In the genomic region with DNA sequence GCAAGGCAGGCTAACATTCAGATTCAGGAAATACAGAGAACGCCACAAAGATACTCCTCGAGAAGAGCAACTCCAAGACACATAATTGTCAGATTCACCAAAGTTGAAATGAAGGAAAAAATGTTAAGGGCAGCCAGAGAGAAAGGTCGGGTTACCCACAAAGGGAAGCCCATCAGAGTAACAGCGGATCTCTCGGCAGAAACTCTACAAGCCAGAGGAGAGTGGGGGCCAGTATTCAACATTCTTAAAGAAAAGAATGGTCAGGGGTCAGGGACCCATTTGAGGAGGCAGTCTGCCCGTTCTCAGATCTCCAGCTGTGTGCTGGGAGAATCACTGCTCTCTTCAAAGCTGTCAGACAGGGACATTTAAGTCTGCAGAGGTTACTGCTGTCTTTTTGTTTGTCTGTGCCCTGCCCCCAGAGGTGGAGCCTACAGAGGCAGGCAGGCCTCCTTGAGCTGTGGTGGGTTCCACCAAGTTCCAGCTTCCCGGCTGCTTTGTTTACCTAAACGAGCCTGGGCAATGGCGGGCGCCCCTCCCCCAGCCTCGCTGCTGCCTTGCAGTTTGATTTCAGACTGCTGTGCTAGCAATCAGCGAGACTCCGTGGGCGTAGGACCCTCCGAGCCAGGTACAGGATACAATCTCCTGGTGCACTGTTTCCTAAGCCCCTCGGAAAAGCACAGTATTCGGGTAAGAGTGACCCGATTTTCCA, we compare ENCODE assay signal across 7 cellular contexts.
DNase-seq lines count a peak whose midpoint lies in the region; FAIRE-seq and TF ChIP-seq lines count a peak whose summit lies in the region.
"Not testable (repeated sequence)": the region's sequence is repeated elsewhere in the genome, so short reads cannot be mapped to it uniquely, and the experiment has no call there.

No MANE protein-coding gene starts in this region.

- H3K27ac ChIP-seq in KMS-11, result peak overlapping the region; percentile 22; the same call in 1 of the 2 replicates
- not testable (repeated sequence) for H3K27ac ChIP-seq in SJSA1; H1 (ENCODE audit: low read depth, low read length); neural progenitor cell

- not testable (repeated sequence) for H3K23ac ChIP-seq in H1 (ENCODE audit: insufficient read length)

- peak; percentile 29 for DNase-seq in DMS53 (lab: John Stamatoyannopoulos, UW)
- DNase-seq in NCI-H526 (lab: John Stamatoyannopoulos, UW), result peak; percentile 51 to 54
- DNase-seq in SJSA1 (ENCODE audit: low read depth in 1 of 2, low spot score in 2 of 2), result not testable (repeated sequence)
- peak in 1 of 2 experiments; percentile 70 for DNase-seq in H1 (ENCODE audit: low read depth in 1 of 2, low spot score in 2 of 2)
- peak; percentile 51 for DNase-seq in neural progenitor cell (ENCODE audit: low spot score)

- H3K56ac ChIP-seq in H1 (replicated peaks; ENCODE audit: insufficient read length, low read depth, low read length), result not testable (repeated sequence)

- POLR2A ChIA-PET in H1 (lab: Charles Lee; ENCODE audit: partially characterized antibody), result interaction anchor here (0.6 to 0.7 kb wide), 2 partner anchors 16 to 127 kb away, joined by 3 read pairs; no protein-coding TSS in a partner anchor

- not testable (repeated sequence) for H3K36me3 ChIP-seq in KMS-11 (ENCODE audit: insufficient read depth); SJSA1; H1 (ENCODE audit: control insufficient read depth in 2 of 4, insufficient read depth in 4 of 4, low read length in 3 of 4); neural progenitor cell

- H3K4ac ChIP-seq in H1 (replicated peaks; ENCODE audit: insufficient read length, low read depth, low read length), result not testable (repeated sequence)

- H4K20me1 ChIP-seq in KMS-11 (ENCODE audit: insufficient read depth); H1 (replicated peaks in 1 of 2; ENCODE audit: control insufficient read depth in 1 of 2, insufficient read depth in 2 of 2, low read length in 2 of 2); neural progenitor cell (ENCODE audit: low read depth): not testable (repeated sequence)

- peak overlapping the region; percentile 45; the same call in 1 of the 2 replicates for H4K8ac ChIP-seq in H1 (ENCODE audit: extremely low read depth, insufficient read depth, low read length)

- 63% methylated on average over 12 of the region's 18 CpGs; no CpG with 5 or more reads in 1 of the 2 experiments for WGBS in H1 (ENCODE audit: extremely low coverage in 1 of 2, insufficient coverage in 1 of 2, insufficient read length in 1 of 2, insufficient replicate concordance in 2 of 2, low coverage in 1 of 2, low lambda C conversion rate in 2 of 2, missing lambda C conversion rate in 1 of 2), 2 experiments

- H3K79me2 ChIP-seq in KMS-11 (ENCODE audit: insufficient read depth, low read depth); H1 (ENCODE audit: control insufficient read depth in 1 of 2, insufficient read depth in 2 of 2, low read length in 2 of 2): not testable (repeated sequence)
- peaks cover 14% of the 10 kb centered on the region for H3K79me2 ChIP-seq in neural progenitor cell (ENCODE audit: low read depth)

- H3K4me1 ChIP-seq in KMS-11 (ENCODE audit: low read depth, poor library complexity, severe bottlenecking); SJSA1 (replicated peaks); H1 (replicated peaks in 1 of 4; ENCODE audit: control insufficient read depth in 3 of 4, insufficient read depth in 4 of 4, low read length in 3 of 4); neural progenitor cell: not testable (repeated sequence)

- H3K4me1 Mint-ChIP-seq in neural progenitor cell, result not testable (repeated sequence)

- not testable (repeated sequence) for H2AK5ac ChIP-seq in H1 (ENCODE audit: low read depth, low read length)

- CTCF ChIA-PET in H1 (lab: Charles Lee; ENCODE audit: partially characterized antibody), result interaction anchor here (0.8 to 1.1 kb wide), 2 partner anchors 17 to 210 kb away, joined by 3 to 4 read pairs; no protein-coding TSS in a partner anchor

- TF ChIP-seq POLR2A in H1 (IDR thresholded peaks at IDR 0.05; ENCODE audit: control extremely low read depth in 1 of 2, low read depth in 2 of 2, low read length in 2 of 2), result not testable (repeated sequence)

- not testable (repeated sequence) for H3K4me2 ChIP-seq in KMS-11
- H3K4me2 ChIP-seq in H1 (ENCODE audit: insufficient read depth in 1 of 2, low read depth in 2 of 2, low read length in 2 of 2) (peak overlapping the region; percentile 31 to 59), neural progenitor cell (peak overlapping the region; percentile 77)

- peak overlapping the region; percentile 87 for H3K4me3 Mint-ChIP-seq in neural progenitor cell

- H2BK15ac ChIP-seq in H1 (ENCODE audit: low read length), result not testable (repeated sequence)

- not testable (repeated sequence) for TF ChIP-seq CTCF in KMS-11 (conservative IDR thresholded peaks at IDR 0.05; ENCODE audit: low read depth, low read length); H1 (IDR thresholded peaks at IDR 0.05; ENCODE audit: control extremely low read depth in 1 of 3, insufficient read depth in 1 of 3, low read depth in 1 of 3, low read length in 3 of 3); neural progenitor cell (IDR thresholded peaks at IDR 0.05)

- not testable (repeated sequence) for H3K18ac ChIP-seq in H1 (ENCODE audit: extremely low read depth, low read length)

- not testable (repeated sequence) for H4K91ac ChIP-seq in H1 (replicated peaks; ENCODE audit: insufficient read length, low read length)

- not testable (repeated sequence) for H2BK20ac ChIP-seq in H1 (ENCODE audit: low read length)

- H3K14ac ChIP-seq in H1 (ENCODE audit: insufficient read length), result not testable (repeated sequence)

- not testable (repeated sequence) for H2BK12ac ChIP-seq in H1 (ENCODE audit: low read depth, low read length)

- not testable (repeated sequence) for FAIRE-seq in H1 (lab: Jason Lieb, UNC)

- not testable (repeated sequence) for H2BK120ac ChIP-seq in H1 (replicated peaks; ENCODE audit: low read depth, low read length)

- H3K27me3 ChIP-seq in KMS-11 (ENCODE audit: insufficient read depth, low read depth); SJSA1 (replicated peaks); H1 (replicated peaks in 1 of 4; ENCODE audit: control insufficient read depth in 3 of 4, extremely low read depth in 1 of 4, insufficient read depth in 3 of 4, low read length in 3 of 4); neural progenitor cell: not testable (repeated sequence)

- not testable (repeated sequence) for H3K4me3 ChIP-seq in KMS-11 (IDR thresholded peaks at IDR 0.05; ENCODE audit: insufficient read depth, low read depth, low read length)
- H3K4me3 ChIP-seq in SJSA1 (peak overlapping the region; percentile 25), H1 (ENCODE audit: extremely low read depth in 1 of 4, insufficient read depth in 2 of 4, low read depth in 3 of 4, low read length in 4 of 4) (peak overlapping the region in 3 of 4 experiments; percentile 23 to 45 (median 24); a peak in 3 of 8 replicates), iPS-18c (ENCODE audit: insufficient read depth, low read depth, low read length) (peak overlapping the region; percentile 44; the same call in 1 of the 2 replicates), neural progenitor cell (peak overlapping the region; percentile 54)

- H3K36me3 Mint-ChIP-seq in neural progenitor cell, result not testable (repeated sequence)

- H2AFZ ChIP-seq in KMS-11 (ENCODE audit: low read depth), result peak overlapping the region; percentile 41; the same call in 1 of the 2 replicates
- H2AFZ ChIP-seq in H1 (ENCODE audit: low read length), result peak overlapping the region; percentile 76; the same call in 1 of the 2 replicates
- H2AFZ ChIP-seq in neural progenitor cell (replicated peaks), result peak overlapping the region; percentile 95

- not testable (repeated sequence) for H3K79me1 ChIP-seq in H1 (ENCODE audit: low read depth, low read length)

- not testable (repeated sequence) for H3K27ac Mint-ChIP-seq in neural progenitor cell

- not testable (repeated sequence) for H3K9me3 ChIP-seq in SJSA1 (replicated peaks); H1 (ENCODE audit: insufficient read depth in 2 of 2, low read depth in 1 of 2, low read length in 1 of 2); iPS-18c (ENCODE audit: control insufficient read depth, insufficient read depth, low read length); neural progenitor cell (ENCODE audit: low read depth)

- TF ChIP-seq RAD21 in H1 (IDR thresholded peaks at IDR 0.05 in 1 of 2, conservative IDR thresholded peaks at IDR 0.05 in 1 of 2; ENCODE audit: low read depth in 2 of 2, low read length in 2 of 2), result not testable (repeated sequence)

- not testable (repeated sequence) for H3K23me2 ChIP-seq in H1 (ENCODE audit: low read depth, low read length)

- TF ChIP-seq EP300 in H1 (IDR thresholded peaks at IDR 0.05; ENCODE audit: borderline replicate concordance in 1 of 2, low read depth in 2 of 2, low read length in 2 of 2), result not testable (repeated sequence)

- not testable (repeated sequence) for H2BK5ac ChIP-seq in H1 (ENCODE audit: low read depth, low read length)

- H4K5ac ChIP-seq in H1 (ENCODE audit: insufficient read length, low read depth, low read length), result not testable (repeated sequence)

- H3K9me3 Mint-ChIP-seq in neural progenitor cell, result not testable (repeated sequence)

- H3K9ac ChIP-seq in KMS-11 (peak overlapping the region; percentile 15; the same call in 1 of the 2 replicates), H1 (replicated peaks in 1 of 4; ENCODE audit: extremely low read depth in 1 of 4, low read depth in 3 of 4, low read length in 3 of 4) (peak overlapping the region in 2 of 4 experiments; percentile 37 to 54; a peak in 3 of 7 replicates)
- not testable (repeated sequence) for H3K9ac ChIP-seq in neural progenitor cell

- H3F3A ChIP-seq in neural progenitor cell (ENCODE audit: low read depth), result peaks cover 16% of the 10 kb centered on the region

- not testable (repeated sequence) for H3K27me3 Mint-ChIP-seq in neural progenitor cell (ENCODE audit: insufficient read depth, low read depth)

TF ChIP-seq in H1, 55 proteins besides CTCF, POLR2A, EP300 and RAD21:
- 0 out of 2 replicates have a peak, but pooled peaks have one; percentile 36 for TF ChIP-seq YY1 (IDR thresholded peaks at IDR 0.05; ENCODE audit: low read depth, low read length)
TF ChIP-seq in H1: peak in this region for 1; not testable (repeated sequence) for 54.

Comparison
In these comparisons a context has a peak if more than half of its experiments do, and no peak if none do; other contexts are left out.
1. H2AFZ ChIP-seq: peak in every context shown above with its lines; median percentile 95 in neural progenitor cell; 76 in H1; 41 in KMS-11.